In the genomic region with DNA sequence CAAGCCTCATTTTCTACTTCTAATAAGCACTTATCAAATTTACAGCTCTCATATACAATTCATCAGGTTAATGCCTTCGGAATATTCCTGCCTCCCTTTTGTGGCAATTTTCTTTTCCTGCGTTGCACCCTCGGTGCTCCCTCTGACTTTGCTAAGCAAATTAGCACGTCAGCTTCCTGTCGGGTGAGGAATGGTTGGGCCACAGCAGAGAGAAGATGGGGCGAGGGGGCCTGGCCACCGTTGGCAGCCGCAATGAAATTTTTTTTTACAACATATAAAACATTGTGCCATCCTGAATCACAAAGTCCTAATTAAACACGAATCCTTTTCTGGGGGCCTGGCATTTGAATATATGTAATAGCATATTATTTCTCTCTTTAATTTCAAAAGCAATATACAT, we compare ENCODE assay signal across 10 cellular contexts. TPM values are rescaled to one million over a fixed set of nuclear protein-coding genes. Genes with fewer than 3 reads are reported as not detected.
"Had no signal": no experiment of that assay in that cellular context is flagged by ENCODE, and none has a peak within 500 bp of the region (broad histone marks: within the 10 kb centered on the region; RNA-seq: fewer than 3 reads in every experiment).

No MANE protein-coding gene starts in this region.

- H3K4me3 ChIP-seq: body of pancreas, uterus had no signal

- H3K27me3 ChIP-seq: body of pancreas, uterus had no signal

- H3K36me3 ChIP-seq: uterus had no signal

- H3K27ac ChIP-seq: body of pancreas, uterus had no signal

- DNase-seq: activated CD4-positive, alpha-beta T cell treated with anti-CD3 and anti-CD28 coated beads, Interleukin-2, amount 10 ng/mL, durations not matched to agents 24 days and 14 days; activated effector memory CD4-positive, alpha-beta T cell treated with anti-CD3 and anti-CD28 coated beads, Interleukin-2, amount 50 U/mL, for 16 hours; activated T-cell treated with anti-CD3 and anti-CD28 coated beads, Interleukin-2, amount 50 U/mL, for 1 hour; amniotic stem cell; immature natural killer cell; natural killer cell; occipital lobe; T-helper 1 cell had no signal

- H3K4me1 ChIP-seq: body of pancreas, uterus had no signal

RNA-seq across cellular contexts. Expression of gene ELFN1, which starts 28.1 kb away (rescaled TPM):
- total RNA-seq: activated CD4-positive, alpha-beta T cell treated with anti-CD3 and anti-CD28 coated beads, Interleukin-2, amount 10 ng/mL, durations not matched to agents 24 days and 14 days had no signal
